In genomic region chr14:61841145-61841544, GRCh38 we compare ENCODE assay signal across 24 cellular contexts. TPM values are rescaled to one million over a fixed set of nuclear protein-coding genes. Genes with fewer than 3 reads are reported as not detected.
DNase-seq lines count a peak whose midpoint lies in the region; ATAC-seq, FAIRE-seq and TF ChIP-seq lines count a peak whose summit lies in the region.
"Had no signal": no experiment of that assay in that cellular context is flagged by ENCODE, and none has a peak within 500 bp of the region (broad histone marks: within the 10 kb centered on the region; RNA-seq: fewer than 3 reads in every experiment).

No MANE protein-coding gene starts in this region.

- H3K27ac Mint-ChIP-seq in stimulated activated memory B cell treated with anti-CD40 and anti-IgM and Interleukin-4, amounts not matched to agents 10 μg/mL and 1 μg/mL and 100 μg/mL, for 72 hours, result no peak overlapping the region
- H3K27ac Mint-ChIP-seq: activated naive CD4-positive, alpha-beta T cell treated with anti-CD3 and anti-CD28 coated beads, Interleukin-2, amount 50 U/mL, for 24 hours; immature natural killer cell; naive thymus-derived CD4-positive, alpha-beta T cell had no signal

- no peak overlapping the region for H3K27ac ChIP-seq in OCI-LY3 (ENCODE audit: low read length)
- H3K27ac ChIP-seq: body of pancreas, HL-60, ovary, stomach had no signal

- H3K9me3 Mint-ChIP-seq in stimulated activated memory B cell treated with anti-CD40 and anti-IgM and Interleukin-4, amounts not matched to agents 10 μg/mL and 1 μg/mL and 100 μg/mL, for 72 hours, result peaks cover 2% of the 10 kb centered on the region
- H3K9me3 Mint-ChIP-seq: activated naive CD4-positive, alpha-beta T cell treated with anti-CD3 and anti-CD28 coated beads, Interleukin-2, amount 50 U/mL, for 24 hours had no signal

- H3K4me1 Mint-ChIP-seq in stimulated activated memory B cell treated with anti-CD40 and anti-IgM and Interleukin-4, amounts not matched to agents 10 μg/mL and 1 μg/mL and 100 μg/mL, for 72 hours, result no peaks in the 10 kb centered on the region
- H3K4me1 Mint-ChIP-seq: activated naive CD4-positive, alpha-beta T cell treated with anti-CD3 and anti-CD28 coated beads, Interleukin-2, amount 50 U/mL, for 24 hours; immature natural killer cell had no signal

- no peaks in the 10 kb centered on the region for H3K79me2 ChIP-seq in OCI-LY3 (ENCODE audit: low read length)

- DNase-seq in BE2C (peak; percentile 41), HTR-8/SVneo (ENCODE audit: insufficient read length, low spot score) (peak; percentile 61), fibroblast of mammary gland (ENCODE audit: low read depth) (peak; percentile 17), Ammon's horn (ENCODE audit: low spot score) (no peak), GM19239 (ENCODE audit: insufficient read length, low spot score) (no peak)
- DNase-seq: activated CD4-positive, alpha-beta T cell treated with anti-CD3 and anti-CD28 coated beads, Interleukin-2, amount 50 U/mL, for 4 hours; body of pancreas; Caco-2; GF-D8; immature natural killer cell; naive thymus-derived CD4-positive, alpha-beta T cell; NCI-H510A; ovary; SHP77; stomach had no signal

- H3K4me3 Mint-ChIP-seq in stimulated activated memory B cell treated with anti-CD40 and anti-IgM and Interleukin-4, amounts not matched to agents 10 μg/mL and 1 μg/mL and 100 μg/mL, for 72 hours, result no peak overlapping the region
- H3K4me3 Mint-ChIP-seq: activated naive CD4-positive, alpha-beta T cell treated with anti-CD3 and anti-CD28 coated beads, Interleukin-2, amount 50 U/mL, for 24 hours; immature natural killer cell; naive thymus-derived CD4-positive, alpha-beta T cell had no signal

- no peaks in the 10 kb centered on the region for H3K27me3 ChIP-seq in BE2C
- H3K27me3 ChIP-seq in OCI-LY3 (ENCODE audit: low read depth, low read length), result peaks cover 7% of the 10 kb centered on the region; the same call in 1 of the 2 replicates
- H3K27me3 ChIP-seq: body of pancreas, ovary, stomach had no signal

- H3K36me3 ChIP-seq in BE2C (no peaks in the 10 kb centered on the region), OCI-LY3 (replicated peaks; ENCODE audit: low read depth, low read length) (no peaks in the 10 kb centered on the region)
- H3K36me3 ChIP-seq: HAP-1, ovary, stomach had no signal

- peaks cover 6% of the 10 kb centered on the region for H3K4me1 ChIP-seq in BE2C
- H3K4me1 ChIP-seq in OCI-LY3 (ENCODE audit: low read length), result peaks cover 10% of the 10 kb centered on the region
- H3K4me1 ChIP-seq: body of pancreas, Caco-2, HAP-1 had no signal

- ATAC-seq in stimulated activated memory B cell treated with anti-CD40 and anti-IgM and Interleukin-4, amounts not matched to agents 10 μg/mL and 1 μg/mL and 100 μg/mL, for 72 hours, result no peak
- ATAC-seq: body of pancreas; esophagus mucosa; GM12878; K562; naive thymus-derived CD4-positive, alpha-beta T cell had no signal

- no peaks in the 10 kb centered on the region for H3K36me3 Mint-ChIP-seq in stimulated activated memory B cell treated with anti-CD40 and anti-IgM and Interleukin-4, amounts not matched to agents 10 μg/mL and 1 μg/mL and 100 μg/mL, for 72 hours
- H3K36me3 Mint-ChIP-seq: immature natural killer cell; naive thymus-derived CD4-positive, alpha-beta T cell had no signal

- H3K27me3 Mint-ChIP-seq in stimulated activated memory B cell treated with anti-CD40 and anti-IgM and Interleukin-4, amounts not matched to agents 10 μg/mL and 1 μg/mL and 100 μg/mL, for 72 hours, result no peaks in the 10 kb centered on the region

- TF ChIP-seq CTCF in BE2C (IDR thresholded peaks at IDR 0.05; ENCODE audit: low read depth, low read length), result no peak
- TF ChIP-seq CTCF in OCI-LY3 (IDR thresholded peaks at IDR 0.05; ENCODE audit: low read depth, low read length), result no peak
- TF ChIP-seq CTCF in fibroblast of mammary gland (conservative IDR thresholded peaks at IDR 0.05; ENCODE audit: control insufficient read depth, insufficient read depth, low read depth, low read length), result no peak

- H3K4me3 ChIP-seq in BE2C (ENCODE audit: low read depth, low read length) (no peak overlapping the region), OCI-LY3 (ENCODE audit: low read length) (no peak overlapping the region), fibroblast of mammary gland (ENCODE audit: control insufficient read depth, low read depth, low read length) (no peak overlapping the region)
- H3K4me3 ChIP-seq: body of pancreas, GM12878, HAP-1, K562, lung, ovary, stomach had no signal

- FAIRE-seq in HTR-8/SVneo (lab: Jason Lieb, UNC) (peak; percentile 81), GM19239 (lab: Jason Lieb, UNC) (no peak)
- FAIRE-seq: GM12878, K562 had no signal

- H3K9me3 ChIP-seq in BE2C (no peaks in the 10 kb centered on the region), OCI-LY3 (ENCODE audit: insufficient read depth, low read length) (no peaks in the 10 kb centered on the region)
- H3K9me3 ChIP-seq: body of pancreas, Caco-2, HAP-1, ovary had no signal

- no peak overlapping the region for H3K9ac ChIP-seq in OCI-LY3 (ENCODE audit: low read length)

- 0 out of 2 replicates have a peak overlapping the region, but pooled peaks have one; percentile 16 for H3K4me2 ChIP-seq in OCI-LY3 (ENCODE audit: low read length)

- no peak overlapping the region for H2AFZ ChIP-seq in OCI-LY3 (ENCODE audit: low read depth, low read length)

- no peaks in the 10 kb centered on the region for H4K20me1 ChIP-seq in OCI-LY3 (ENCODE audit: insufficient read depth, low read length)

RNA-seq across cellular contexts. Expression of gene SYT16, which starts 28.6 kb away (rescaled TPM):
- not detected for polyA plus RNA-seq in BE2C (2012; ENCODE audit: insufficient read depth, insufficient read length, low read depth)
- polyA plus RNA-seq: immature natural killer cell; K562; naive thymus-derived CD4-positive, alpha-beta T cell had no signal

Comparison
In these comparisons a context has a peak if more than half of its experiments do, and no peak if none do; other contexts are left out.
1. DNase-seq: peak in BE2C (single experiment), HTR-8/SVneo (single experiment) and fibroblast of mammary gland (single experiment); none in Ammon's horn (single experiment) and GM19239 (single experiment).